ENCODE assay signal across 11 cellular contexts in the genomic region with DNA sequence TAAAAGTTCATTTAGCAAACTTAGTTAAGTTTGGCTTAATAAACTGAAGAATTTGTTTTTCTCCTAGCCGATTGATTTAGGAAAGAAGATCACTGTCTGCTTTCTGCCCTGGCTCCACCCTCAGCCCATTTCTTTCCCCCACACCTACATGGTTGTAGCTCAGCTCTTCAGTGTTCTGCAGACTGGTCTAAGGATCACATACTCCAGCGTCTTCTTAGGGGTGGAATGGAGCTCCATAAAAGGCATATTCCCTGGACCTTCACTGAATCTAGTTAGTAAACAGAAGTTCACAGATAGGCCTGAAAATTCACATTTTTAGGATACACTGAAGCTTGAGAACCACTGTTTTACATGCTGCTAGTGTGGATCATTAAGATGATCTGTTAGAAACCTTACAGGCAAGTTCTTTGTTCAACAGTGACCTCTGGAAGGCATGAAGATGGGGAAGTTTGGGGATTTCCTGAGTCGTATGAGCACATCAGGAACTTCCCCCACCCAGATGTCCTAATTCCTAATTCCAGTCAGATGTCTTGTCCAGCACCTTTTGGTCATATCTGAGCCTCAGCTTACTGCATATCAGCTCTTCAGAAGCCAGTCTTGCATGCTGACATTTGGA. TPM values are rescaled to one million over a fixed set of nuclear protein-coding genes. Genes with fewer than 3 reads are reported as not detected.
DNase-seq lines count a peak whose midpoint lies in the region; ATAC-seq, FAIRE-seq and TF ChIP-seq lines count a peak whose summit lies in the region.
"Had no signal": no experiment of that assay in that cellular context is flagged by ENCODE, and none has a peak within 500 bp of the region (broad histone marks: within the 10 kb centered on the region; RNA-seq: fewer than 3 reads in every experiment).

No MANE protein-coding gene starts in this region.

- ATAC-seq in GM18909 (IDR thresholded peaks at IDR 0.05; ENCODE audit: poor library complexity, unreplicated experiment) (peak; percentile 64), HG03045 (IDR thresholded peaks at IDR 0.05; ENCODE audit: unreplicated experiment) (peak; percentile 46), SK-N-SH treated with all-trans-retinoic acid at 6 μM for 48 hours (no peak)
- ATAC-seq: HCT116 had no signal

- H3K4me3 ChIP-seq in H1 (ENCODE audit: extremely low read depth in 1 of 4, insufficient read depth in 2 of 4, low read depth in 3 of 4, low read length in 4 of 4) = no peak overlapping the region
- H3K4me3 ChIP-seq: SJCRH30 had no signal

- no peak for TF ChIP-seq POLR2A in H1 (IDR thresholded peaks at IDR 0.05; ENCODE audit: control extremely low read depth in 1 of 2, low read depth in 2 of 2, low read length in 2 of 2)

- H4K20me1 ChIP-seq in H1 (replicated peaks in 1 of 2; ENCODE audit: control insufficient read depth in 1 of 2, insufficient read depth in 2 of 2, low read length in 2 of 2) = no peaks in the 10 kb centered on the region

- H2BK5ac ChIP-seq in H1 (ENCODE audit: low read depth, low read length) = no peak overlapping the region

- H3K27me3 ChIP-seq in H1 (replicated peaks in 1 of 4; ENCODE audit: control insufficient read depth in 3 of 4, extremely low read depth in 1 of 4, insufficient read depth in 3 of 4, low read length in 3 of 4) = no peaks in the 10 kb centered on the region; a peak in 2 of 7 replicates
- H3K27me3 ChIP-seq: SJCRH30 had no signal

- POLR2A ChIA-PET in H1 (lab: Charles Lee; ENCODE audit: partially characterized antibody) = interaction anchor here (0.8 kb wide), 1 partner anchor 54 kb away, joined by 3 read pairs; no protein-coding TSS in a partner anchor

- H4K5ac ChIP-seq in H1 (ENCODE audit: insufficient read length, low read depth, low read length) = no peak overlapping the region

- H3K9me3 ChIP-seq in H1 (ENCODE audit: insufficient read depth in 2 of 2, low read depth in 1 of 2, low read length in 1 of 2) = no peaks in the 10 kb centered on the region
- H3K9me3 ChIP-seq: SJCRH30 had no signal

- H3K4ac ChIP-seq in H1 (replicated peaks; ENCODE audit: insufficient read length, low read depth, low read length) = no peak overlapping the region

- no peak overlapping the region for H3K9ac ChIP-seq in H1 (replicated peaks in 1 of 4; ENCODE audit: extremely low read depth in 1 of 4, low read depth in 3 of 4, low read length in 3 of 4)

- no peak overlapping the region for H4K8ac ChIP-seq in H1 (ENCODE audit: extremely low read depth, insufficient read depth, low read length)

- no peak for TF ChIP-seq CTCF in H1 (IDR thresholded peaks at IDR 0.05; ENCODE audit: control extremely low read depth in 1 of 3, insufficient read depth in 1 of 3, low read depth in 1 of 3, low read length in 3 of 3)

- no peaks in the 10 kb centered on the region for H3K79me2 ChIP-seq in H1 (ENCODE audit: control insufficient read depth in 1 of 2, insufficient read depth in 2 of 2, low read length in 2 of 2)

- H3K23ac ChIP-seq in H1 (ENCODE audit: insufficient read length) = no peak overlapping the region

- 83% methylated on average over 3 of the region's 3 CpGs; no CpG with 5 or more reads in 1 of the 2 experiments for WGBS in H1 (ENCODE audit: extremely low coverage in 1 of 2, insufficient coverage in 1 of 2, insufficient read length in 1 of 2, insufficient replicate concordance in 2 of 2, low coverage in 1 of 2, low lambda C conversion rate in 2 of 2, missing lambda C conversion rate in 1 of 2), 2 experiments

- no peak for TF ChIP-seq EP300 in H1 (IDR thresholded peaks at IDR 0.05; ENCODE audit: borderline replicate concordance in 1 of 2, low read depth in 2 of 2, low read length in 2 of 2)

- no peak overlapping the region for H3K18ac ChIP-seq in H1 (ENCODE audit: extremely low read depth, low read length)

- H2AFZ ChIP-seq in H1 (ENCODE audit: low read length) = no peak overlapping the region

- H3K36me3 ChIP-seq in H1 (ENCODE audit: control insufficient read depth in 2 of 4, insufficient read depth in 4 of 4, low read length in 3 of 4) = no peaks in the 10 kb centered on the region
- H3K36me3 ChIP-seq: SJCRH30 had no signal

- H3K27ac ChIP-seq in H1 (ENCODE audit: low read depth, low read length) = no peak overlapping the region
- H3K27ac ChIP-seq: SJCRH30 had no signal

- CTCF ChIA-PET in H1 (lab: Charles Lee; ENCODE audit: partially characterized antibody) = interaction anchor here (0.5 kb wide), 1 partner anchor 692 kb away, joined by 4 read pairs; no protein-coding TSS in a partner anchor

- no peaks in the 10 kb centered on the region for H3K79me1 ChIP-seq in H1 (ENCODE audit: low read depth, low read length)

- H2BK15ac ChIP-seq in H1 (ENCODE audit: low read length) = 0 out of 2 replicates have a peak overlapping the region, but pooled peaks have one; percentile 8

- H3K23me2 ChIP-seq in H1 (ENCODE audit: low read depth, low read length) = no peaks in the 10 kb centered on the region

- H3K4me2 ChIP-seq in H1 (ENCODE audit: insufficient read depth in 1 of 2, low read depth in 2 of 2, low read length in 2 of 2) = no peak overlapping the region

- FAIRE-seq in H1 (lab: Jason Lieb, UNC) = no peak
- FAIRE-seq: endometrium had no signal

- no peak overlapping the region for H2BK120ac ChIP-seq in H1 (replicated peaks; ENCODE audit: low read depth, low read length)

- H3K14ac ChIP-seq in H1 (ENCODE audit: insufficient read length) = no peak overlapping the region

- H3K56ac ChIP-seq in H1 (replicated peaks; ENCODE audit: insufficient read length, low read depth, low read length) = no peak overlapping the region

- no peak overlapping the region for H2BK20ac ChIP-seq in H1 (ENCODE audit: low read length)

- H4K91ac ChIP-seq in H1 (replicated peaks; ENCODE audit: insufficient read length, low read length) = no peak overlapping the region

- peak; percentile 86 for DNase-seq in CD1c-positive myeloid dendritic cell (ENCODE audit: extremely low spot score)
- no peak for DNase-seq in H1 (ENCODE audit: low read depth in 1 of 2, low spot score in 2 of 2)
- DNase-seq in effector CD4-positive, alpha-beta T cell = no peak
- no peak for DNase-seq in dedifferentiated amniotic fluid mesenchymal stem cell (ENCODE audit: extremely low spot score)
- DNase-seq in midbrain (lab: John Stamatoyannopoulos, UW) = no peak
- DNase-seq: SJCRH30 had no signal

- H2AK5ac ChIP-seq in H1 (ENCODE audit: low read depth, low read length) = no peak overlapping the region

- TF ChIP-seq RAD21 in H1 (IDR thresholded peaks at IDR 0.05 in 1 of 2, conservative IDR thresholded peaks at IDR 0.05 in 1 of 2; ENCODE audit: low read depth in 2 of 2, low read length in 2 of 2) = no peak

- no peaks in the 10 kb centered on the region for H3K4me1 ChIP-seq in H1 (replicated peaks in 1 of 4; ENCODE audit: control insufficient read depth in 3 of 4, insufficient read depth in 4 of 4, low read length in 3 of 4)
- H3K4me1 ChIP-seq: SJCRH30 had no signal

- no peak overlapping the region for H2BK12ac ChIP-seq in H1 (ENCODE audit: low read depth, low read length)

TF ChIP-seq in H1, 55 proteins besides CTCF, POLR2A, EP300 and RAD21 (continues in another document):
- TF ChIP-seq SUZ12 (IDR thresholded peaks at IDR 0.05; ENCODE audit: low read length) = no peak
- no peak for TF ChIP-seq CTBP2 (IDR thresholded peaks at IDR 0.05; ENCODE audit: borderline replicate concordance, insufficient read depth, insufficient read length, low read length)
- no peak for TF ChIP-seq ASH2L (IDR thresholded peaks at IDR 0.05; ENCODE audit: low read length)
- no peak for TF ChIP-seq POLR2AphosphoS5 (IDR thresholded peaks at IDR 0.05; ENCODE audit: low read depth, low read length)

TF ChIP-seq in SK-N-SH treated with all-trans-retinoic acid at 6 μM for 48 hours, 23 proteins besides CTCF, POLR2A, EP300 and RAD21:
- TF ChIP-seq TCF4 (CRISPR knock-in tag; IDR thresholded peaks at IDR 0.05; ENCODE audit: borderline replicate concordance) = no peak
- no peak for TF ChIP-seq BACH2 (CRISPR knock-in tag; IDR thresholded peaks at IDR 0.05; ENCODE audit: borderline replicate concordance)
- TF ChIP-seq CSRNP3 (CRISPR knock-in tag; IDR thresholded peaks at IDR 0.05) = no peak

RNA-seq across cellular contexts. Expression of gene PIWIL4, which starts 16.8 kb away (rescaled TPM):
- 0.52 and 0.80 TPM in 2 replicates for total RNA-seq in H1 (2021; fragmentation: NEBNext Ultra II Directional; extraction: Animal tissue kit (Norgen Biotek cat#: 25700))
- 0.51 and 0.57 TPM in 2 replicates for polyA plus RNA-seq in H1 (2011; rRNA removed)
- 0.48 TPM for polyA plus RNA-seq in H1 (2011; cell fraction: cytosol; rRNA removed)
- polyA plus RNA-seq in H1 (2011; cell fraction: nucleus; rRNA removed) = 0.98 TPM
- 0.22 to 0.68 TPM (median 0.51 TPM) in 4 replicates for polyA plus RNA-seq in H1 (2012, experiment 1 of 2)
- 0.10 TPM for polyA plus RNA-seq in H1 (2012, experiment 2 of 2)
- 0.26 TPM for polyA plus RNA-seq in H1 (2013, experiment 1 of 2)
- polyA plus RNA-seq in H1 (2013, experiment 2 of 2) = 0.33 TPM
- 0.69 and 1.00 TPM in 2 replicates for polyA minus RNA-seq in H1 (2011; rRNA and poly(A)+ RNA removed)
- polyA minus RNA-seq in H1 (2011; cell fraction: cytosol; rRNA and poly(A)+ RNA removed) = 0.95 TPM
- polyA minus RNA-seq in H1 (2011; cell fraction: nucleus; rRNA and poly(A)+ RNA removed) = 2.0 TPM
- total RNA-seq: SJCRH30 had no signal

RNA-seq across cellular contexts. Expression of gene FUT4, which starts 40.3 kb away (rescaled TPM):
- total RNA-seq in H1 (2021; fragmentation: NEBNext Ultra II Directional; extraction: Animal tissue kit (Norgen Biotek cat#: 25700)) = 7.0 and 8.0 TPM in 2 replicates
- 2.6 and 3.2 TPM in 2 replicates for polyA plus RNA-seq in H1 (2011; rRNA removed)
- polyA plus RNA-seq in H1 (2011; cell fraction: cytosol; rRNA removed) = 2.8 TPM
- polyA plus RNA-seq in H1 (2011; cell fraction: nucleus; rRNA removed) = 2.8 TPM
- polyA plus RNA-seq in H1 (2012, experiment 1 of 2) = 2.6 to 3.8 TPM (median 3.1 TPM) in 4 replicates
- polyA plus RNA-seq in H1 (2012, experiment 2 of 2) = 1.9 TPM
- 6.6 TPM for polyA plus RNA-seq in H1 (2013, experiment 1 of 2)
- 7.0 TPM for polyA plus RNA-seq in H1 (2013, experiment 2 of 2)
- polyA minus RNA-seq in H1 (2011; rRNA and poly(A)+ RNA removed) = 3.5 and 5.3 TPM in 2 replicates
- polyA minus RNA-seq in H1 (2011; cell fraction: cytosol; rRNA and poly(A)+ RNA removed) = 3.5 TPM
- 5.2 TPM for polyA minus RNA-seq in H1 (2011; cell fraction: nucleus; rRNA and poly(A)+ RNA removed)
